In the genomic region with DNA sequence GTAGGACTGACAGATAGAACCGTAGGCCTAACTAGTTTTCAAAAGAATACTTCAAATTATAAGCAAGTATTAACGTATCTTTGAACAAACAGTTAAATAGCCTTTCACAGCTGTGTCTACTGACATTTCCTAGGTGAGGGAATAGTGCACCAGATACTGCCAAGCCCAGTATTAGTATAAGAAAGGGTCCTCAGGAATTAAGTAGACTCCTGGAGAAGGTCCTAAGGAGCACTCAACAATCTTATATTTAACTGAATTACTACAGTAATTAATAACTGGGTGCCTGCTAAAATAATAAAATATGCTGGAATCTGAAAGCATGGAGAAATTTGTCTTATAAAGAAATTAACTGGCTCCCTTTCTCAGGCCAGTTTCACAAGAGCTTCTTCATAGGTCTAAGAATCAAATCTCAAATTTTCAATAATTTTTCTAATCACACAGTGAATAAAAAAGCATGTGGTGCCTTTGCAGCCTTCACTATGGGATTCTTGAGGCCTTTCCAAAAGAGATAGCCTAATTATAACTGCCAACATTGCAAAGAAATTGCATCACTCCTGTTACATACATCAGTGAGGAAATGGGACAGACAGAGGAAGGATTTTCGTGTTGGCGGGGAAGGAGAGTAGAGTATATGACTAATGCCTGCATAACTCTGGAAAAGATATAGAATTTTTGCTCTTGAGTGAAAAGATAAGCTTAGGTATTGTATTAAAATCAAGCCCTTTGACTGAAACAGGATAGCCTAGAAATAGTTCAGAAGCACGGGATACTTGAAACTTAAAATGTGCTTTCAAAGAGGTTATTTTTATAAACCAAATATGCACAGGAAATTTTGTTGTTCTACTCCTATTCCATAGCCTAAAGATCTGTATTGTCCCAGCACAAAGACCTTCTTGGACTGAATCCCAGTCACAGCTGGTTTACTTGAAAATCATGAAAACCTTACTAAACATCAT, we compare ENCODE assay signal across 12 cellular contexts.
DNase-seq lines count a peak whose midpoint lies in the region; ATAC-seq, FAIRE-seq and TF ChIP-seq lines count a peak whose summit lies in the region.
"Had no signal": no experiment of that assay in that cellular context is flagged by ENCODE, and none has a peak within 500 bp of the region (broad histone marks: within the 10 kb centered on the region; RNA-seq: fewer than 3 reads in every experiment).

No MANE protein-coding gene starts in this region.

- H3K27me3 ChIP-seq in heart left ventricle, result no peaks in the 10 kb centered on the region
- peaks cover 5% of the 10 kb centered on the region for H3K27me3 ChIP-seq in effector memory CD4-positive, alpha-beta T cell (replicated peaks; ENCODE audit: control insufficient read depth, insufficient read depth, low read length, poor library complexity, severe bottlenecking)
- H3K27me3 ChIP-seq: BLaER1 had no signal

- peaks cover 6% of the 10 kb centered on the region for H3K4me1 Mint-ChIP-seq in WTC11
- H3K4me1 Mint-ChIP-seq: naive B cell; stimulated activated naive B cell treated with anti-CD40 and anti-IgM and Interleukin-4, amounts not matched to agents 10 μg/mL and 1 μg/mL and 100 μg/mL, for 72 hours had no signal

- H3K4me3 ChIP-seq in A549 (no peak overlapping the region), heart left ventricle (peak overlapping the region in 2 of 12 donors; percentile 7 to 22), mucosa of descending colon (no peak overlapping the region)
- no peak overlapping the region for H3K4me3 ChIP-seq in effector memory CD4-positive, alpha-beta T cell (ENCODE audit: insufficient read depth, low read depth, low read length, poor library complexity, severe bottlenecking)
- H3K4me3 ChIP-seq: BLaER1 had no signal

- CTCF ChIA-PET in A549 (lab: Yijun Ruan, JAX), result interaction anchor here (0.7 to 1.2 kb wide), 3 partner anchors 14 to 53 kb away, joined by 3 to 4 read pairs (median 3); no protein-coding TSS in a partner anchor
- CTCF ChIA-PET in WTC11 (lab: Charles Lee), result interaction anchor here (1.2 kb wide), 1 partner anchor 63 kb away, joined by 4 read pairs; no protein-coding TSS in a partner anchor

- no peak for FAIRE-seq in A549 (lab: Jason Lieb, UNC)

- peaks cover 43% of the 10 kb centered on the region for H3K4me1 ChIP-seq in A549
- H3K4me1 ChIP-seq in heart left ventricle, result peaks cover 5 to 48% (median 33%) of the 10 kb centered on the region in 12 donors
- no peaks in the 10 kb centered on the region for H3K4me1 ChIP-seq in mucosa of descending colon (ENCODE audit: low read depth)
- no peaks in the 10 kb centered on the region for H3K4me1 ChIP-seq in effector memory CD4-positive, alpha-beta T cell (ENCODE audit: control insufficient read depth, insufficient read depth, low read length, poor library complexity, severe bottlenecking)
- H3K4me1 ChIP-seq: BLaER1 had no signal

- DNase-seq in A549 (ENCODE audit: low read depth in 1 of 2, low spot score in 1 of 2) (peak; percentile 25 to 76), HT1080 (ENCODE audit: low read depth) (peak; percentile 86), WTC11 (ENCODE audit: low spot score) (no peak), heart left ventricle (peak in 1 of 5 donors; percentile 39), NCI-H510A (lab: John Stamatoyannopoulos, UW) (no peak), KG1 (lab: John Stamatoyannopoulos, UW) (no peak), mucosa of descending colon (no peak)
- no peak for DNase-seq in effector memory CD4-positive, alpha-beta T cell
- DNase-seq: naive B cell; stimulated activated naive B cell treated with anti-CD40 and anti-IgM and Interleukin-4, amounts not matched to agents 10 μg/mL and 1 μg/mL and 100 μg/mL, for 72 hours had no signal

- no peak for TF ChIP-seq CTCF in A549 (IDR thresholded peaks at IDR 0.05)
- no peak for TF ChIP-seq CTCF in WTC11 (IDR thresholded peaks at IDR 0.05)
- no peak for TF ChIP-seq CTCF in heart left ventricle (IDR thresholded peaks at IDR 0.05)
- TF ChIP-seq CTCF in mucosa of descending colon (IDR thresholded peaks at IDR 0.05), result no peak

- TF ChIP-seq RAD21 in A549 (conservative IDR thresholded peaks at IDR 0.05 in 1 of 2, IDR thresholded peaks at IDR 0.05 in 1 of 2), result 0 out of 5 replicates have a peak, but pooled peaks have one; percentile 8 to 21

- intact Hi-C loops in heart left ventricle (cut with DNase I) (loop anchor here in 1 of 10 donors (5.0 kb wide), 1 partner anchor 38 kb away; no protein-coding TSS in a partner anchor), mucosa of descending colon (cut with DNase I, micrococcal nuclease) (no loop called here)

- H3K9me3 ChIP-seq in A549 (no peaks in the 10 kb centered on the region), heart left ventricle (no peaks in the 10 kb centered on the region), mucosa of descending colon (no peaks in the 10 kb centered on the region)
- no peaks in the 10 kb centered on the region for H3K9me3 ChIP-seq in effector memory CD4-positive, alpha-beta T cell (ENCODE audit: control insufficient read depth, low read length)
- H3K9me3 ChIP-seq: BLaER1 had no signal

- 32% methylated on average over 5 of the region's 5 CpGs for WGBS in A549 (ENCODE audit: missing lambda C conversion rate)
- 8 to 16% (median 12%) methylated on average over 5 of the region's 5 CpGs for WGBS in heart left ventricle, 4 donors

- peak overlapping the region; percentile 71 for H3K4me2 ChIP-seq in A549
- H3K4me2 ChIP-seq: BLaER1 had no signal

- TF ChIP-seq EP300 in A549 (IDR thresholded peaks at IDR 0.05), result peak; percentile 52 to 71; a peak in 2 of 5 replicates

- peak; percentile 94 to 95 for ATAC-seq in A549
- no peak for ATAC-seq in WTC11
- peak; percentile 77 to 91 (median 87) for ATAC-seq in heart left ventricle
- no peak for ATAC-seq in mucosa of descending colon
- ATAC-seq: stimulated activated naive B cell treated with anti-CD40 and anti-IgM and Interleukin-4, amounts not matched to agents 10 μg/mL and 1 μg/mL and 100 μg/mL, for 72 hours had no signal

- H3K36me3 ChIP-seq in heart left ventricle, result no peaks in the 10 kb centered on the region
- H3K36me3 ChIP-seq in mucosa of descending colon (ENCODE audit: low read depth), result no peaks in the 10 kb centered on the region
- no peaks in the 10 kb centered on the region for H3K36me3 ChIP-seq in effector memory CD4-positive, alpha-beta T cell (ENCODE audit: control insufficient read depth, insufficient read depth, low read length)
- H3K36me3 ChIP-seq: BLaER1 had no signal

- no peak overlapping the region for H3K27ac Mint-ChIP-seq in WTC11
- H3K27ac Mint-ChIP-seq: activated naive CD8-positive, alpha-beta T cell; naive B cell; stimulated activated naive B cell treated with anti-CD40 and anti-IgM and Interleukin-4, amounts not matched to agents 10 μg/mL and 1 μg/mL and 100 μg/mL, for 72 hours had no signal

- H3K9me3 Mint-ChIP-seq in WTC11, result peaks cover 3% of the 10 kb centered on the region; the same call in 1 of the 2 replicates
- H3K9me3 Mint-ChIP-seq: naive B cell; stimulated activated naive B cell treated with anti-CD40 and anti-IgM and Interleukin-4, amounts not matched to agents 10 μg/mL and 1 μg/mL and 100 μg/mL, for 72 hours had no signal

- no peaks in the 10 kb centered on the region for H3K36me3 Mint-ChIP-seq in WTC11
- H3K36me3 Mint-ChIP-seq: activated naive CD8-positive, alpha-beta T cell; naive B cell; stimulated activated naive B cell treated with anti-CD40 and anti-IgM and Interleukin-4, amounts not matched to agents 10 μg/mL and 1 μg/mL and 100 μg/mL, for 72 hours had no signal

- H3K27ac ChIP-seq in A549 (peak overlapping the region; percentile 84 to 87), heart left ventricle (peak overlapping the region; percentile 10 to 78 (median 68))
- H3K27ac ChIP-seq in effector memory CD4-positive, alpha-beta T cell (ENCODE audit: insufficient read depth, low read length, poor library complexity, severe bottlenecking), result no peak overlapping the region
- H3K27ac ChIP-seq: BLaER1 had no signal

- H3K4me3 Mint-ChIP-seq in WTC11, result no peak overlapping the region
- H3K4me3 Mint-ChIP-seq: activated naive CD8-positive, alpha-beta T cell; naive B cell; stimulated activated naive B cell treated with anti-CD40 and anti-IgM and Interleukin-4, amounts not matched to agents 10 μg/mL and 1 μg/mL and 100 μg/mL, for 72 hours had no signal

- POLR2A ChIA-PET in A549 (lab: Yijun Ruan, JAX), result interaction anchor here (0.6 kb wide), 1 partner anchor 316 kb away, joined by 9 read pairs; no protein-coding TSS in a partner anchor
- POLR2A ChIA-PET in WTC11 (lab: Charles Lee), result no interaction called here

- no peaks in the 10 kb centered on the region for H3K27me3 Mint-ChIP-seq in WTC11 (ENCODE audit: low read depth)
- H3K27me3 Mint-ChIP-seq: activated naive CD8-positive, alpha-beta T cell; naive B cell; stimulated activated naive B cell treated with anti-CD40 and anti-IgM and Interleukin-4, amounts not matched to agents 10 μg/mL and 1 μg/mL and 100 μg/mL, for 72 hours had no signal

- TF ChIP-seq POLR2A in A549 (IDR thresholded peaks at IDR 0.05; ENCODE audit: low read length), result no peak
- TF ChIP-seq POLR2A in heart left ventricle (IDR thresholded peaks at IDR 0.05), result no peak

TF ChIP-seq in A549, 52 proteins besides CTCF, POLR2A, EP300 and RAD21 (continues in another document):
- TF ChIP-seq, protein P1, sequence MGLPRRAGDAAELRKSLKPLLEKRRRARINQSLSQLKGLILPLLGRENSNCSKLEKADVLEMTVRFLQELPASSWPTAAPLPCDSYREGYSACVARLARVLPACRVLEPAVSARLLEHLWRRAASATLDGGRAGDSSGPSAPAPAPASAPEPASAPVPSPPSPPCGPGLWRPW (IDR thresholded peaks at IDR 0.05), result peak; percentile 83
- TF ChIP-seq NR3C1 (IDR thresholded peaks at IDR 0.05), result no peak
- peak; percentile 67; the same call in 1 of the 2 replicates for TF ChIP-seq GATA3 (IDR thresholded peaks at IDR 0.05; ENCODE audit: borderline replicate concordance)

TF ChIP-seq in WTC11, 78 proteins besides CTCF, POLR2A, EP300 and RAD21 (continues in another document):
- TF ChIP-seq ZNF671 (CRISPR knock-in tag; IDR thresholded peaks at IDR 0.05), result no peak
- TF ChIP-seq RELA (CRISPR knock-in tag; IDR thresholded peaks at IDR 0.05; ENCODE audit: borderline replicate concordance), result no peak
- TF ChIP-seq, protein P2, sequence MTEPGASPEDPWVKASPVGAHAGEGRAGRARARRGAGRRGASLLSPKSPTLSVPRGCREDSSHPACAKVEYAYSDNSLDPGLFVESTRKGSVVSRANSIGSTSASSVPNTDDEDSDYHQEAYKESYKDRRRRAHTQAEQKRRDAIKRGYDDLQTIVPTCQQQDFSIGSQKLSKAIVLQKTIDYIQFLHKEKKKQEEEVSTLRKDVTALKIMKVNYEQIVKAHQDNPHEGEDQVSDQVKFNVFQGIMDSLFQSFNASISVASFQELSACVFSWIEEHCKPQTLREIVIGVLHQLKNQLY (CRISPR knock-in tag; IDR thresholded peaks at IDR 0.05), result no peak

Comparison
In these comparisons a context has a peak if more than half of its experiments do, and no peak if none do; other contexts are left out.
1. ATAC-seq: peak in A549 (2 of 2) and heart left ventricle (4 of 4); none in WTC11 (single experiment) and mucosa of descending colon (single experiment).
2. DNase-seq: peak in A549 (2 of 2) and HT1080 (single experiment); none in WTC11 (single experiment), NCI-H510A (single experiment), KG1 (single experiment), mucosa of descending colon (0 of 3) and effector memory CD4-positive, alpha-beta T cell (0 of 3).